In the genomic region with DNA sequence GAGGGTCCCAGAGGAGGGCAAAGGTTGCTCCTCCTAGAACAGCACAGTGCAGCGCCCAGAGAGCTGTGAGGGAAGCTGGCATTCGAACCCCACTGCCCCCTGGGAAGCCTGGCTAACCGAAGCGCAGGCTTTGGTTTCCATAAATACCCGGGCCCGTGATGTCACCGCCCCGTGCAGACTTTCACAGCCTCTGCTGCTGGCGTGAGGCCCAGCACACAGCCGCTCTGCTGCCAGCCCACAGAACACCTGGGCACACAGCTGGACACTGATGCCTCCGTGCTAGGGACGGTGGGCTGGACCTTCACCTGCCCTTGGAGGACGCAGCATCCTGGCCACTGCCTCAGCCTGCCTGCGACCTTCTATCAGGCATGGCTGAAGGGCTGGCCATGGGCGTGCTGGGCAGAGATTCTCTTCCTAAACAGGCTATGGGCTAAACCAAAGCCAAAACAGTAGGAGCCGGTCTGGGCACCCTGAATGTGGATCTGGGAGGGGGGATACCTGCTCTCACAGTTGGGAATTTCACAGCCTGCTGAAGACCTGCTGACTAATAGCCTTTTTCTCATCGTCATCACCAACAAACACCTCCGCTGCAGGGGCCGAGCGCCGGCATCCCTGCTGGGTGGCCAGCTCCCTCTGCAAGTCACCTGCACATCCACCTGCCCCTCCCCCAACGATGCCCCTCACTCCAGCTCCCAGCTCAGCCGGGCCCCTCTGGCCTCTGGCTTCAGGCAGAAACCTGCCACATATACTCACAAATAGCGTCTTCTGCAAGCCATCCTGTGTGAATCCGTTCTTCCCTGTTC, we compare ENCODE assay signal across 8 cellular contexts. TPM values are rescaled to one million over a fixed set of nuclear protein-coding genes. Genes with fewer than 3 reads are reported as not detected.
DNase-seq lines count a peak whose midpoint lies in the region; ATAC-seq, FAIRE-seq and TF ChIP-seq lines count a peak whose summit lies in the region.

No MANE protein-coding gene starts in this region.

- no peak for FAIRE-seq in urothelium cell line (lab: Jason Lieb, UNC)

- ATAC-seq in GM18873 (IDR thresholded peaks at IDR 0.05; ENCODE audit: low FRiP score, unreplicated experiment) = peak; percentile 46
- peak; percentile 46 for ATAC-seq in HG03135 (IDR thresholded peaks at IDR 0.05; ENCODE audit: unreplicated experiment)

- TF ChIP-seq CTCF in BE2C (IDR thresholded peaks at IDR 0.05; ENCODE audit: low read depth, low read length) (no peak), hepatocyte (IDR thresholded peaks at IDR 0.05; ENCODE audit: poor library complexity) (no peak)

- DNase-seq in BE2C (peak; percentile 29), SHP77 treated with DMSO at 0.1 percent for 48 hours (lab: John Stamatoyannopoulos, UW) (peak; percentile 43), hepatocyte (ENCODE audit: low spot score) (no peak), urothelium cell line (ENCODE audit: low spot score) (peak; percentile 82), NCI-H1930 (lab: John Stamatoyannopoulos, UW) (no peak)
- DNase-seq in effector CD8-positive, alpha-beta T cell (lab: John Stamatoyannopoulos, UW) = no peak

- no peaks in the 10 kb centered on the region for H3K36me3 ChIP-seq in BE2C
- H3K36me3 ChIP-seq in hepatocyte (replicated peaks; ENCODE audit: insufficient read depth, low read depth) = no peaks in the 10 kb centered on the region

- no peak overlapping the region for H2AFZ ChIP-seq in hepatocyte

- H3K79me2 ChIP-seq in hepatocyte = no peaks in the 10 kb centered on the region

- H3K4me1 ChIP-seq in BE2C (peaks cover 2% of the 10 kb centered on the region; the same call in 1 of the 2 replicates), hepatocyte (ENCODE audit: insufficient read depth) (no peaks in the 10 kb centered on the region)

- H3K9me3 ChIP-seq in BE2C (no peaks in the 10 kb centered on the region), hepatocyte (ENCODE audit: low read depth) (no peaks in the 10 kb centered on the region)

- WGBS in hepatocyte (ENCODE audit: low lambda C conversion rate, missing lambda C conversion rate) = 60% methylated on average over 24 of the region's 25 CpGs

- H4K20me1 ChIP-seq in hepatocyte (ENCODE audit: insufficient read depth, poor library complexity, severe bottlenecking) = no peaks in the 10 kb centered on the region

- peaks cover 5% of the 10 kb centered on the region; the same call in 1 of the 2 replicates for H3K27me3 ChIP-seq in BE2C
- peaks cover 53% of the 10 kb centered on the region for H3K27me3 ChIP-seq in hepatocyte

- no peak overlapping the region for H3K27ac ChIP-seq in hepatocyte

- peak overlapping the region; percentile 72 for H3K4me2 ChIP-seq in hepatocyte

- no peaks in the 10 kb centered on the region for H3K9me2 ChIP-seq in hepatocyte (replicated peaks; ENCODE audit: insufficient read depth)

- H3K4me3 ChIP-seq in BE2C (ENCODE audit: low read depth, low read length) = peak overlapping the region; percentile 35
- H3K4me3 ChIP-seq in hepatocyte = no peak overlapping the region

RNA-seq across cellular contexts. Expression of a gene that starts 0.8 kb away (rescaled TPM):
- 32.5 TPM for polyA plus RNA-seq in BE2C (2012; ENCODE audit: insufficient read depth, insufficient read length, low read depth)
- total RNA-seq in hepatocyte = 18.7 and 24.7 TPM in 2 replicates
- 20.3 and 21.2 TPM in 2 replicates for polyA plus RNA-seq in hepatocyte

Comparison
In these comparisons a context has a peak if more than half of its experiments do, and no peak if none do; other contexts are left out.
1. DNase-seq: peak in BE2C (single experiment), SHP77 treated with DMSO at 0.1 percent for 48 hours (single experiment) and urothelium cell line (single experiment); none in hepatocyte (single experiment), NCI-H1930 (0 of 2) and effector CD8-positive, alpha-beta T cell (single experiment).